1 cellular context compared by ENCODE assay signal in the genomic region with DNA sequence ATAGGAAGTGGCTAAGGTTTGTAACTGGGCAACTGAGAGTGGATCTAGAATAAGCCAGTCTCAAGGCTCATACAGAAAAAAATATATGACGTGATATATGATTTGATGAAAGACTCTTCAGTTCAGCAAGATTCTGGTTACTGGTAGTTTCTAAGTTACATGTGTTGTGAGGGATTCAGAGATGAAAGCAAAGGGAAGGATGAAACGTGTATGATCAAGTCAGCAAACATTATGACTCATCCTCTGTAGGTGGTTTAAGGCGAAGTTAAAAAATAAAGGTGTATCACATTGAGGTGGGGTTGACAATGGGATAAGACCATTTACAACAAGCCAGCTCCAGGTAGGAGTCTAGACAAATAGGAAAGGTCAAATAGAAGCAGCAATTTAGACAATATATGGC.
TF ChIP-seq lines count a peak whose summit lies in the region.

No MANE protein-coding gene starts in this region.

TF ChIP-seq in endothelial cell of umbilical vein, 7 proteins besides CTCF, POLR2A, EP300 and RAD21 (continued from another document):
- peak; percentile 32 for TF ChIP-seq JUN (IDR thresholded peaks at IDR 0.05; ENCODE audit: borderline replicate concordance, insufficient read depth, insufficient read length, low read depth)
- no peak for TF ChIP-seq GATA2 (IDR thresholded peaks at IDR 0.05; ENCODE audit: insufficient read depth, insufficient read length, low read depth, low read length)
- no peak for TF ChIP-seq MYC (IDR thresholded peaks at IDR 0.05; ENCODE audit: low read depth, low read length)
TF ChIP-seq in endothelial cell of umbilical vein: peak in this region for 1.
